In genomic region chr16:88695218-88695617, GRCh38 we compare ENCODE assay signal across 20 cellular contexts. TPM values are rescaled to one million over a fixed set of nuclear protein-coding genes. Genes with fewer than 3 reads are reported as not detected.
A peak's percentile ranks its signal among the peaks of the same experiment; 100 is the strongest.
DNase-seq lines count a peak whose midpoint lies in the region; ATAC-seq and TF ChIP-seq lines count a peak whose summit lies in the region.
"Had no signal": no experiment of that assay in that cellular context is flagged by ENCODE, and none has a peak within 500 bp of the region (broad histone marks: within the 10 kb centered on the region; RNA-seq: fewer than 3 reads in every experiment).

No MANE protein-coding gene starts in this region.

- intact Hi-C loops in dendritic cell treated with granulocyte-macrophage colony-stimulating factor and Interleukin-4, amounts not matched to agents 40 ng/mL and 50 ng/mL, for 4 days (cut with micrococcal nuclease): no loop called here
- intact Hi-C loops in gastrocnemius medialis (cut with DNase I; ENCODE audit: low total_unique reads) (no loop called here), left ventricle myocardium inferior (cut with micrococcal nuclease) (no loop called here)

- in situ Hi-C loops in gastrocnemius medialis (cut with MboI; ENCODE audit: low sequenced_read_pairs in 4 of 4): no loop called here

- H3K4me3 Mint-ChIP-seq in dendritic cell treated with granulocyte-macrophage colony-stimulating factor and Interleukin-4, amounts not matched to agents 40 ng/mL and 50 ng/mL, for 4 days: no peak overlapping the region

- H3K27ac ChIP-seq in HEK293 (ENCODE audit: extremely low read depth, low read depth, low read length): no peak overlapping the region
- peak overlapping the region; percentile 56 to 75 (median 67) for H3K27ac ChIP-seq in gastrocnemius medialis
- H3K27ac ChIP-seq in left ventricle myocardium inferior (replicated peaks): no peak overlapping the region
- H3K27ac ChIP-seq: SJCRH30 had no signal

- POLR2A ChIA-PET in HEK293 (lab: Yijun Ruan, JAX) (no interaction called here), HEK293T (lab: Yijun Ruan, JAX) (no interaction called here)

- peaks cover 85% of the 10 kb centered on the region for H3K4me1 Mint-ChIP-seq in dendritic cell treated with granulocyte-macrophage colony-stimulating factor and Interleukin-4, amounts not matched to agents 40 ng/mL and 50 ng/mL, for 4 days (ENCODE audit: low read depth)

- H3K9me3 Mint-ChIP-seq in dendritic cell treated with granulocyte-macrophage colony-stimulating factor and Interleukin-4, amounts not matched to agents 40 ng/mL and 50 ng/mL, for 4 days: no peaks in the 10 kb centered on the region

- H3K27me3 Mint-ChIP-seq in dendritic cell treated with granulocyte-macrophage colony-stimulating factor and Interleukin-4, amounts not matched to agents 40 ng/mL and 50 ng/mL, for 4 days: peaks cover 1% of the 10 kb centered on the region

- H3K36me3 ChIP-seq in HEK293 (ENCODE audit: control insufficient read depth in 2 of 2, insufficient read depth in 1 of 2, low read length in 2 of 2) (peaks cover 0 to 36% of the 10 kb centered on the region in 2 experiments; a peak in 2 of 3 replicates), gastrocnemius medialis (peaks cover 0 to 32% of the 10 kb centered on the region in 2 donors), left ventricle myocardium inferior (peaks cover 33% of the 10 kb centered on the region)
- H3K36me3 ChIP-seq: SJCRH30 had no signal

- peaks cover 63% of the 10 kb centered on the region for H3K36me3 Mint-ChIP-seq in dendritic cell treated with granulocyte-macrophage colony-stimulating factor and Interleukin-4, amounts not matched to agents 40 ng/mL and 50 ng/mL, for 4 days (ENCODE audit: low read depth)

- TF ChIP-seq POLR2A in gastrocnemius medialis (IDR thresholded peaks at IDR 0.05): no peak

- DNase-seq in CD1c-positive myeloid dendritic cell (ENCODE audit: extremely low spot score): peak; percentile 60
- no peak for DNase-seq in gastrocnemius medialis
- no peak for DNase-seq in left ventricle myocardium inferior
- DNase-seq in EL: no peak
- DNase-seq in HEK293T (ENCODE audit: extremely low spot score): no peak
- DNase-seq: C1 segment of cervical spinal cord, Caco-2, GF-D8, HCEC 1CT, NCI-H1417 treated with DMSO at 0.1 percent for 48 hours, NCI-H2029, NCI-H345, NCI-H524 treated with DMSO at 0.1 percent for 48 hours, PC-3, RPMI8226, SJCRH30 had no signal

- H3K27ac Mint-ChIP-seq in dendritic cell treated with granulocyte-macrophage colony-stimulating factor and Interleukin-4, amounts not matched to agents 40 ng/mL and 50 ng/mL, for 4 days: peak overlapping the region; percentile 69

- no peak for TF ChIP-seq CTCF in HEK293 (tag by site-specific recombination; IDR thresholded peaks at IDR 0.05)
- no peak for TF ChIP-seq CTCF in gastrocnemius medialis (IDR thresholded peaks at IDR 0.05 in 4 of 5, conservative IDR thresholded peaks at IDR 0.05 in 1 of 5)
- no peak for TF ChIP-seq CTCF in left ventricle myocardium inferior (IDR thresholded peaks at IDR 0.05; ENCODE audit: borderline replicate concordance)

- peak; percentile 17 to 23 for ATAC-seq in gastrocnemius medialis
- ATAC-seq: PC-3 had no signal

- H3K4me1 ChIP-seq in HEK293 (ENCODE audit: control insufficient read depth, insufficient read depth, low read length): no peaks in the 10 kb centered on the region
- H3K4me1 ChIP-seq in gastrocnemius medialis: peaks cover 7 to 12% of the 10 kb centered on the region in 2 donors
- peaks cover 7% of the 10 kb centered on the region for H3K4me1 ChIP-seq in left ventricle myocardium inferior
- H3K4me1 ChIP-seq: Caco-2, SJCRH30 had no signal

- H3K27me3 ChIP-seq in gastrocnemius medialis (no peaks in the 10 kb centered on the region), left ventricle myocardium inferior (ENCODE audit: low read depth) (peaks cover 19% of the 10 kb centered on the region)
- H3K27me3 ChIP-seq: SJCRH30 had no signal

- H3K9me3 ChIP-seq in HEK293 (ENCODE audit: control insufficient read depth, insufficient read depth, low read depth, low read length) (no peaks in the 10 kb centered on the region), gastrocnemius medialis (no peaks in the 10 kb centered on the region), left ventricle myocardium inferior (replicated peaks) (no peaks in the 10 kb centered on the region)
- H3K9me3 ChIP-seq: Caco-2, SJCRH30 had no signal

- CTCF ChIA-PET in HEK293 (lab: Yijun Ruan, JAX) (no interaction called here), HEK293T (lab: Yijun Ruan, JAX) (no interaction called here)

- H3K4me3 ChIP-seq in HEK293 (ENCODE audit: low read depth, low read length) (no peak overlapping the region), gastrocnemius medialis (no peak overlapping the region), left ventricle myocardium inferior (no peak overlapping the region)
- H3K4me3 ChIP-seq: SJCRH30 had no signal

TF ChIP-seq in HEK293, 187 proteins besides CTCF, POLR2A, EP300 and RAD21:
- TF ChIP-seq ZFHX2 (tag by site-specific recombination; conservative IDR thresholded peaks at IDR 0.05) (peak; percentile 59; the same call in 1 of the 2 replicates), ZNF391 (tag by site-specific recombination; IDR thresholded peaks at IDR 0.05; ENCODE audit: borderline replicate concordance, low read depth) (no peak)
TF ChIP-seq in HEK293: peak in this region for 1.

TF ChIP-seq in HEK293T, 16 proteins besides CTCF, POLR2A, EP300 and RAD21:
- TF ChIP-seq FOXA1 (IDR thresholded peaks at IDR 0.05) (no peak), PKNOX1 (IDR thresholded peaks at IDR 0.05) (no peak), TARDBP (IDR thresholded peaks at IDR 0.05) (no peak), BHLHE40 (IDR thresholded peaks at IDR 0.05; ENCODE audit: borderline replicate concordance) (no peak), L3MBTL2 (conservative IDR thresholded peaks at IDR 0.05) (no peak), CTBP1 (IDR thresholded peaks at IDR 0.05; ENCODE audit: borderline replicate concordance) (no peak), HDGF (IDR thresholded peaks at IDR 0.05; ENCODE audit: borderline replicate concordance) (no peak), NFRKB (IDR thresholded peaks at IDR 0.05) (no peak), ELF4 (IDR thresholded peaks at IDR 0.05) (no peak), ZNF384 (IDR thresholded peaks at IDR 0.05) (no peak)

RNA-seq across cellular contexts. Expression of gene SNAI3, which starts 8.9 kb away (rescaled TPM):
- 1 to 10 TPM; 1.2 to 2.2 (median 1.6) TPM for total RNA-seq in gastrocnemius medialis
- total RNA-seq in left ventricle myocardium inferior: 3.1 TPM
- total RNA-seq: A673, M059J had no signal

RNA-seq across cellular contexts. Expression of gene RNF166, which starts 11.0 kb away (rescaled TPM):
- 10 to 100 TPM; 22.9 to 32.5 (median 26.1) TPM for total RNA-seq in gastrocnemius medialis
- total RNA-seq in left ventricle myocardium inferior: 14.2 TPM

RNA-seq across cellular contexts. Expression of gene CTU2, which starts 11.1 kb away (rescaled TPM):
- total RNA-seq in gastrocnemius medialis (10 to 100 TPM; 11.1 to 17.7 (median 14.1) TPM), left ventricle myocardium inferior (13.1 TPM)

RNA-seq across cellular contexts. Expression of gene MVD, which starts 32.3 kb away (rescaled TPM):
- total RNA-seq in gastrocnemius medialis (10 to 100 TPM in 3 of 4 donors, 1 to 10 TPM in 1; 9.0 to 16.3 (median 13.4) TPM), left ventricle myocardium inferior (25.3 TPM)

RNA-seq across cellular contexts. Expression of gene CYBA, which starts 44.4 kb away (rescaled TPM):
- total RNA-seq in gastrocnemius medialis: 10 to 100 TPM in 3 of 4 donors, 1 to 10 TPM in 1; 5.1 to 33.2 (median 28.7) TPM
- total RNA-seq in left ventricle myocardium inferior: 42.6 TPM
- total RNA-seq: M059J, PC-3 had no signal

Comparison
In these comparisons a context has a peak if more than half of its experiments do, and no peak if none do; other contexts are left out.
1. H3K27ac ChIP-seq: peak in gastrocnemius medialis (4 of 4); none in HEK293 (single experiment) and left ventricle myocardium inferior (single experiment).